In the genomic region with DNA sequence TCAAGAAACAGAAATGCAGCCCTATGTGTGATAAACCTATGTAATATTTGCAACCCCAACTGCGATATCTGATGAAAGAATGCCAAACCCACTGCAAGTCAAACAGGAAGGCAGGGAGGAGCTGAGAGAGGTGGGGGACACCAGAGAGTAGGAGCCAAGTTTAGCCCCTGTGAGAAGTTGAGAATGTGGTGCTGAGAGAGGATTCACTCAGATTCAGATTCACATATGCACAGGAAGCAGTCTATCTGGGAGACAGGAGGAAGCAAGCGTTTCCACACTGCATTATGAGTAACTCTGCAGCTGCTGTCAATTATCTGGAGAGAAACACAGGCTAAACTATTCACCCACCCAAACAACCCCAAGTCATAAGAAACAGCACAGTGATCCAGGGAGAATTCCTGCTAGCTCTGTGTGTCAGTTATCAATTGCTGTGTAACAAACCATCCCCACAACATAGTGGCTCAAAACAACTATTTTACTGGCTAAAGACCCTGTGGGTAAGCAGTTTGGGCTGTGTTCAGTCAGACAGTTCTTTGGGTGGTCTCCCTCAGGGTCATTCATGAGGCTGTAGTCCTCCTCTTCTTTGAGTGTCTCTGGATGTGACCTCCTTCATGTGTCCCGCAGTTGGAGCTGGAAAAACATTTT, we compare ENCODE assay signal across 20 cellular contexts.
DNase-seq lines count a peak whose midpoint lies in the region; FAIRE-seq and TF ChIP-seq lines count a peak whose summit lies in the region.
"Had no signal": no experiment of that assay in that cellular context is flagged by ENCODE, and none has a peak within 500 bp of the region (broad histone marks: within the 10 kb centered on the region; RNA-seq: fewer than 3 reads in every experiment).

No MANE protein-coding gene starts in this region.

- H3K9me3 Mint-ChIP-seq in astrocyte (ENCODE audit: unreplicated experiment) = peaks cover 7% of the 10 kb centered on the region
- H3K9me3 Mint-ChIP-seq: activated T-cell treated with anti-CD3 and anti-CD28 coated beads, Interleukin-2, amount 50 U/mL, for 24 hours; dendritic cell treated with granulocyte-macrophage colony-stimulating factor and Interleukin-4, amounts not matched to agents 40 ng/mL and 50 ng/mL, for 4 days had no signal

- TF ChIP-seq CTCF in AG09319 (IDR thresholded peaks at IDR 0.05; ENCODE audit: low read depth, low read length) (no peak), HFF-Myc (IDR thresholded peaks at IDR 0.05; ENCODE audit: low read depth, low read length, missing control alignments) (no peak), astrocyte (IDR thresholded peaks at IDR 0.05; ENCODE audit: insufficient read depth, low read depth, low read length) (no peak)

- H3K27me3 Mint-ChIP-seq in astrocyte (ENCODE audit: low read depth, unreplicated experiment) = no peaks in the 10 kb centered on the region

- peaks cover 3% of the 10 kb centered on the region for H3K9me3 ChIP-seq in astrocyte (ENCODE audit: insufficient read depth, low read depth, low read length)
- H3K9me3 ChIP-seq: BE2C, tibial artery had no signal

- H3K9ac ChIP-seq in astrocyte (ENCODE audit: low read length) = no peak overlapping the region

- no peaks in the 10 kb centered on the region for H3K27me3 ChIP-seq in astrocyte (ENCODE audit: insufficient read depth, low read length)
- H3K27me3 ChIP-seq: BE2C, tibial artery had no signal

- H3K4me1 Mint-ChIP-seq in astrocyte (ENCODE audit: low read depth, unreplicated experiment) = peaks cover 28% of the 10 kb centered on the region

- DNase-seq in AG09319 (ENCODE audit: extremely low read depth, low read depth) = peak; percentile 38
- DNase-seq in HFF-Myc (ENCODE audit: extremely low read depth, low read depth) = peak; percentile 74
- peak; percentile 54 for DNase-seq in astrocyte (ENCODE audit: low read depth)
- peak; percentile 90 for DNase-seq in iris pigment epithelial cell (ENCODE audit: low read depth)
- no peak for DNase-seq in NCI-H526 treated with DMSO at 0.1 percent for 48 hours (lab: John Stamatoyannopoulos, UW)
- no peak for DNase-seq in GF-D8 (lab: John Stamatoyannopoulos, UW)
- no peak for DNase-seq in central memory CD4-positive, alpha-beta T cell
- no peak for DNase-seq in effector CD4-positive, alpha-beta T cell
- DNase-seq: activated CD4-positive, alpha-beta T cell treated with anti-CD3 and anti-CD28 coated beads for 48 hours; activated T-cell treated with anti-CD3 and anti-CD28 coated beads, Interleukin-2, amount 50 U/mL, for 24 hours; BE2C; DMS153; NCI-H1436; NCI-H510A treated with DMSO at 0.1 percent for 48 hours; psoas muscle; T-helper 2 cell; tibial artery had no signal

- H4K20me1 ChIP-seq in astrocyte (ENCODE audit: insufficient read depth, low read length) = no peaks in the 10 kb centered on the region

- peak overlapping the region; percentile 9 for H3K27ac Mint-ChIP-seq in astrocyte (ENCODE audit: unreplicated experiment)
- H3K27ac Mint-ChIP-seq: activated T-cell treated with anti-CD3 and anti-CD28 coated beads, Interleukin-2, amount 50 U/mL, for 24 hours; dendritic cell treated with granulocyte-macrophage colony-stimulating factor and Interleukin-4, amounts not matched to agents 40 ng/mL and 50 ng/mL, for 4 days had no signal

- no peak overlapping the region for H3K4me2 ChIP-seq in astrocyte (ENCODE audit: low read length)

- FAIRE-seq in astrocyte (lab: Jason Lieb, UNC) = no peak
- FAIRE-seq: GM19239, islet of Langerhans had no signal

- peaks cover 18% of the 10 kb centered on the region for H3K4me1 ChIP-seq in astrocyte (ENCODE audit: insufficient read depth, low read length)
- H3K4me1 ChIP-seq: BE2C, psoas muscle had no signal

- H3K4me3 ChIP-seq in HFF-Myc (replicated peaks; ENCODE audit: low read depth, low read length) (no peak overlapping the region), astrocyte (ENCODE audit: insufficient read depth, low read depth, low read length) (no peak overlapping the region)
- H3K4me3 ChIP-seq: psoas muscle, tibial artery had no signal

- H3K36me3 Mint-ChIP-seq in astrocyte (ENCODE audit: low read depth, unreplicated experiment) = no peaks in the 10 kb centered on the region

- H3K79me2 ChIP-seq in astrocyte (ENCODE audit: insufficient read depth, low read length) = no peaks in the 10 kb centered on the region

- no peak overlapping the region for H2AFZ ChIP-seq in astrocyte (ENCODE audit: low read depth, low read length)

- no peaks in the 10 kb centered on the region for H3K36me3 ChIP-seq in astrocyte (ENCODE audit: insufficient read depth, low read length)
- H3K36me3 ChIP-seq: BE2C, tibial artery had no signal

- H3K4me3 Mint-ChIP-seq in astrocyte (ENCODE audit: unreplicated experiment) = no peak overlapping the region
- H3K4me3 Mint-ChIP-seq: activated T-cell treated with anti-CD3 and anti-CD28 coated beads, Interleukin-2, amount 50 U/mL, for 24 hours; dendritic cell treated with granulocyte-macrophage colony-stimulating factor and Interleukin-4, amounts not matched to agents 40 ng/mL and 50 ng/mL, for 4 days had no signal

- no peak overlapping the region for H3K27ac ChIP-seq in astrocyte (ENCODE audit: low read depth, low read length)
- H3K27ac ChIP-seq: psoas muscle, tibial artery had no signal

Comparison
In these comparisons a context has a peak if more than half of its experiments do, and no peak if none do; other contexts are left out.
1. DNase-seq: peak in AG09319 (single experiment), HFF-Myc (single experiment), astrocyte (single experiment) and iris pigment epithelial cell (single experiment); none in NCI-H526 treated with DMSO at 0.1 percent for 48 hours (single experiment), GF-D8 (single experiment), central memory CD4-positive, alpha-beta T cell (single experiment) and effector CD4-positive, alpha-beta T cell (single experiment).